9 cellular contexts compared by ENCODE assay signal in genomic region chr3:87792532-87793321, GRCh38. TPM values are rescaled to one million over a fixed set of nuclear protein-coding genes. Genes with fewer than 3 reads are reported as not detected.
A peak's percentile ranks its signal among the peaks of the same experiment; 100 is the strongest.
DNase-seq lines count a peak whose midpoint lies in the region; ATAC-seq and TF ChIP-seq lines count a peak whose summit lies in the region.
"Had no signal": no experiment of that assay in that cellular context is flagged by ENCODE, and none has a peak within 500 bp of the region (broad histone marks: within the 10 kb centered on the region; RNA-seq: fewer than 3 reads in every experiment).

Gene HTR1F (plus strand): TSS chr3:87792706.

- intact Hi-C loops in CD14-positive monocyte (cut with micrococcal nuclease): loop anchor here in 1 of 2 donors (10.0 kb wide), 1 partner anchor 78 kb away; no protein-coding TSS in a partner anchor
- intact Hi-C loops in dorsolateral prefrontal cortex (cut with DNase I): no loop called here
- intact Hi-C loops in mucosa of descending colon (cut with DNase I, micrococcal nuclease): no loop called here
- intact Hi-C loops in aorta (cut with DNase I): no loop called here

- 1% methylated on average over 60 of the region's 60 CpGs for WGBS in HUES64
- WGBS in aorta, 2 donors: 0 to 1% methylated on average over 51 to 60 of the region's 60 CpGs

- ATAC-seq in mucosa of descending colon (peak; percentile 18), aorta (ENCODE audit: low FRiP score) (peak; percentile 36), GM18858 (IDR thresholded peaks at IDR 0.05; ENCODE audit: unreplicated experiment) (no peak), HG03039 (IDR thresholded peaks at IDR 0.05; ENCODE audit: unreplicated experiment) (no peak), HG03442 (IDR thresholded peaks at IDR 0.05; ENCODE audit: unreplicated experiment) (no peak)

- H3K36me3 ChIP-seq in HUES64 (ENCODE audit: insufficient read depth, low read length) (no peaks in the 10 kb centered on the region), mucosa of descending colon (ENCODE audit: low read depth) (no peaks in the 10 kb centered on the region), aorta (ENCODE audit: control insufficient read depth in 1 of 2, insufficient read depth in 2 of 2, low read length in 1 of 2) (no peaks in the 10 kb centered on the region)

- peak within 1 kb of the TSS; percentile 61 for H3K9ac ChIP-seq in HUES64 (ENCODE audit: low read depth, low read length)

- H3K27me3 Mint-ChIP-seq in CD14-positive monocyte (ENCODE audit: low read depth in 3 of 3): peaks cover 28 to 30% (median 30%) of the 10 kb centered on the region in 3 donors

- DNase-seq in CD14-positive monocyte (ENCODE audit: low spot score) (no peak), dorsolateral prefrontal cortex (peak in 1 of 10 donors; percentile 43), mucosa of descending colon (peak in 1 of 3 donors; percentile 40), aorta (peak in 1 of 2 donors; percentile 75)

- H3K9me3 ChIP-seq in HUES64 (ENCODE audit: insufficient read depth, low read depth, low read length) (no peaks in the 10 kb centered on the region), mucosa of descending colon (no peaks in the 10 kb centered on the region), aorta (ENCODE audit: control insufficient read depth, low read length) (no peaks in the 10 kb centered on the region)

- H3K4me3 ChIP-seq in HUES64 (ENCODE audit: low read length) (peak within 1 kb of the TSS; percentile 85), dorsolateral prefrontal cortex (peak within 1 kb of the TSS; percentile 19 to 73 (median 59)), mucosa of descending colon (no peak within 1 kb of the TSS), aorta (ENCODE audit: low read length in 2 of 2) (no peak within 1 kb of the TSS)

- peak within 1 kb of the TSS; percentile 95 to 100 for H3K4me3 Mint-ChIP-seq in CD14-positive monocyte

- TF ChIP-seq CTCF in CD14-positive monocyte (IDR thresholded peaks at IDR 0.05) (no peak), dorsolateral prefrontal cortex (IDR thresholded peaks at IDR 0.05 in 54 of 56, conservative IDR thresholded peaks at IDR 0.05 in 2 of 56; ENCODE audit: low read depth in 1 of 56, partially characterized antibody in 56 of 56) (no peak), mucosa of descending colon (IDR thresholded peaks at IDR 0.05) (no peak)

- peaks cover 6 to 11% of the 10 kb centered on the region in 2 donors for H3K36me3 Mint-ChIP-seq in CD14-positive monocyte

- peaks cover 57% of the 10 kb centered on the region for H3K4me1 Mint-ChIP-seq in CD14-positive monocyte

- H3K27me3 ChIP-seq in HUES64 (ENCODE audit: insufficient read depth, low read length) (peaks cover 43% of the 10 kb centered on the region), dorsolateral prefrontal cortex (peaks cover 0 to 48% (median 13%) of the 10 kb centered on the region in 45 donors), aorta (ENCODE audit: control insufficient read depth in 1 of 2, insufficient read depth in 2 of 2, low read length in 1 of 2) (peaks cover 0 to 3% of the 10 kb centered on the region in 2 donors)

- H3K27ac ChIP-seq in HUES64 (ENCODE audit: low read depth, low read length) (no peak within 1 kb of the TSS), dorsolateral prefrontal cortex (peak within 1 kb of the TSS in 55 of 59 donors; percentile 6 to 89 (median 78)), aorta (ENCODE audit: low read depth in 1 of 2, low read length in 2 of 2) (no peak within 1 kb of the TSS)

- peaks cover 5% of the 10 kb centered on the region for H3K4me1 ChIP-seq in HUES64 (ENCODE audit: insufficient read depth, low read length)
- peaks cover 13% of the 10 kb centered on the region for H3K4me1 ChIP-seq in mucosa of descending colon (ENCODE audit: low read depth)
- peaks cover 0 to 2% of the 10 kb centered on the region in 2 donors for H3K4me1 ChIP-seq in aorta (ENCODE audit: control insufficient read depth in 1 of 2, insufficient read depth in 2 of 2, low read length in 2 of 2)

- peaks cover 0 to 6% (median 0%) of the 10 kb centered on the region in 7 donors for H3K9me3 Mint-ChIP-seq in CD14-positive monocyte

- H3K27ac Mint-ChIP-seq in CD14-positive monocyte: peak within 1 kb of the TSS in 2 of 7 donors; percentile 16 to 54

RNA-seq across cellular contexts. Expression of gene HTR1F, which starts in this region (rescaled TPM):
- polyA plus RNA-seq in CD14-positive monocyte (not detected), aorta (not detected)
- 0.10 TPM for polyA plus RNA-seq in HUES64 (2013, experiment 1 of 2)
- polyA plus RNA-seq in HUES64 (2013, experiment 2 of 2): 0.06 TPM
- total RNA-seq in dorsolateral prefrontal cortex (10 to 100 TPM in 2 of 120 experiments, 1 to 10 TPM in 118; 1.8 to 10.8 (median 5.8) TPM), mucosa of descending colon (under 1 TPM in 1 of 3 donors, not detected in 2; 0.16 TPM), aorta (1 to 10 TPM in 1 of 2 donors, under 1 TPM in 1; 0.36 to 1.4 TPM)
- total RNA-seq: dermis microvascular lymphatic vessel endothelial cell had no signal

Comparison
In these comparisons a context has a peak if more than half of its experiments do, and no peak if none do; other contexts are left out.
1. Peak in ATAC-seq in mucosa of descending colon; RNA of the gene not detected or under 1 TPM.
2. H3K27ac ChIP-seq: peak in dorsolateral prefrontal cortex (55 of 59); none in HUES64 (single experiment) and aorta (0 of 2).
3. H3K4me3 ChIP-seq: peak in HUES64 (single experiment) and dorsolateral prefrontal cortex (59 of 59); none in mucosa of descending colon (single experiment) and aorta (0 of 2).